ENCODE assay signal across 1 cellular context in genomic region chr2:70141754-70142589, GRCh38.
TF ChIP-seq lines count a peak whose summit lies in the region.

No MANE protein-coding gene starts in this region.

TF ChIP-seq in HepG2, 621 proteins besides CTCF, POLR2A, EP300 and RAD21 (continued from another document and continues in another):
- TF ChIP-seq, protein P1, sequence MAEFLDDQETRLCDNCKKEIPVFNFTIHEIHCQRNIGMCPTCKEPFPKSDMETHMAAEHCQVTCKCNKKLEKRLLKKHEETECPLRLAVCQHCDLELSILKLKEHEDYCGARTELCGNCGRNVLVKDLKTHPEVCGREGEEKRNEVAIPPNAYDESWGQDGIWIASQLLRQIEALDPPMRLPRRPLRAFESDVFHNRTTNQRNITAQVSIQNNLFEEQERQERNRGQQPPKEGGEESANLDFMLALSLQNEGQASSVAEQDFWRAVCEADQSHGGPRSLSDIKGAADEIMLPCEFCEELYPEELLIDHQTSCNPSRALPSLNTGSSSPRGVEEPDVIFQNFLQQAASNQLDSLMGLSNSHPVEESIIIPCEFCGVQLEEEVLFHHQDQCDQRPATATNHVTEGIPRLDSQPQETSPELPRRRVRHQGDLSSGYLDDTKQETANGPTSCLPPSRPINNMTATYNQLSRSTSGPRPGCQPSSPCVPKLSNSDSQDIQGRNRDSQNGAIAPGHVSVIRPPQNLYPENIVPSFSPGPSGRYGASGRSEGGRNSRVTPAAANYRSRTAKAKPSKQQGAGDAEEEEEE (CRISPR knock-in tag; IDR thresholded peaks at IDR 0.05; ENCODE audit: borderline replicate concordance) = no peak
- peak; percentile 61 for TF ChIP-seq ASH2L (IDR thresholded peaks at IDR 0.05; ENCODE audit: insufficient read length, low read depth, low read length)
- TF ChIP-seq ZNF333 (CRISPR knock-in tag; IDR thresholded peaks at IDR 0.05; ENCODE audit: borderline replicate concordance) = no peak; the same call in 1 of the 2 replicates
- TF ChIP-seq MTA1 (CRISPR knock-in tag; IDR thresholded peaks at IDR 0.05; ENCODE audit: borderline replicate concordance) = peak; percentile 63; the same call in 1 of the 2 replicates
- peak; percentile 8 for TF ChIP-seq ZNF780A (CRISPR knock-in tag; IDR thresholded peaks at IDR 0.05)
- TF ChIP-seq ZNF776 (CRISPR knock-in tag; IDR thresholded peaks at IDR 0.05) = peak; percentile 93; the same call in 1 of the 2 replicates
- no peak for TF ChIP-seq ATF7 (IDR thresholded peaks at IDR 0.05)
- TF ChIP-seq ATF7 (CRISPR knock-in tag; IDR thresholded peaks at IDR 0.05) = no peak
- no peak for TF ChIP-seq ZNF878 (CRISPR knock-in tag; IDR thresholded peaks at IDR 0.05)
- TF ChIP-seq ZBTB3 (CRISPR knock-in tag; IDR thresholded peaks at IDR 0.05; ENCODE audit: borderline replicate concordance, low read depth) = peak; percentile 95; the same call in 1 of the 2 replicates
- TF ChIP-seq ZNF501 (CRISPR knock-in tag; IDR thresholded peaks at IDR 0.05) = peak; percentile 48; the same call in 1 of the 2 replicates
- TF ChIP-seq ZC3H4 (CRISPR knock-in tag; IDR thresholded peaks at IDR 0.05; ENCODE audit: borderline replicate concordance) = peak; percentile 91; the same call in 1 of the 2 replicates
- no peak; the same call in 1 of the 2 replicates for TF ChIP-seq FOXC1 (CRISPR knock-in tag; IDR thresholded peaks at IDR 0.05; ENCODE audit: borderline replicate concordance)
- no peak for TF ChIP-seq XRCC5 (optimal IDR thresholded peaks at IDR 0.05; ENCODE audit: low read length)
- TF ChIP-seq HNF4A (CRISPR knock-in tag; IDR thresholded peaks at IDR 0.05) = no peak; the same call in 1 of the 2 replicates
- TF ChIP-seq, protein P2, sequence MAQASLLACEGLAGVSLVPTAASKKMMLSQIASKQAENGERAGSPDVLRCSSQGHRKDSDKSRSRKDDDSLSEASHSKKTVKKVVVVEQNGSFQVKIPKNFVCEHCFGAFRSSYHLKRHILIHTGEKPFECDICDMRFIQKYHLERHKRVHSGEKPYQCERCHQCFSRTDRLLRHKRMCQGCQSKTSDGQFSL (CRISPR knock-in tag; IDR thresholded peaks at IDR 0.05) = peak; percentile 82
- no peak for TF ChIP-seq ZNF724P (CRISPR knock-in tag; IDR thresholded peaks at IDR 0.05; ENCODE audit: borderline replicate concordance)
- peak; percentile 82; the same call in 1 of the 2 replicates for TF ChIP-seq ZNF570 (CRISPR knock-in tag; IDR thresholded peaks at IDR 0.05; ENCODE audit: borderline replicate concordance)
- TF ChIP-seq, protein P3, sequence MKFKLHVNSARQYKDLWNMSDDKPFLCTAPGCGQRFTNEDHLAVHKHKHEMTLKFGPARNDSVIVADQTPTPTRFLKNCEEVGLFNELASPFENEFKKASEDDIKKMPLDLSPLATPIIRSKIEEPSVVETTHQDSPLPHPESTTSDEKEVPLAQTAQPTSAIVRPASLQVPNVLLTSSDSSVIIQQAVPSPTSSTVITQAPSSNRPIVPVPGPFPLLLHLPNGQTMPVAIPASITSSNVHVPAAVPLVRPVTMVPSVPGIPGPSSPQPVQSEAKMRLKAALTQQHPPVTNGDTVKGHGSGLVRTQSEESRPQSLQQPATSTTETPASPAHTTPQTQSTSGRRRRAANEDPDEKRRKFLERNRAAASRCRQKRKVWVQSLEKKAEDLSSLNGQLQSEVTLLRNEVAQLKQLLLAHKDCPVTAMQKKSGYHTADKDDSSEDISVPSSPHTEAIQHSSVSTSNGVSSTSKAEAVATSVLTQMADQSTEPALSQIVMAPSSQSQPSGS (CRISPR knock-in tag; IDR thresholded peaks at IDR 0.05) = no peak; the same call in 1 of the 2 replicates
- no peak for TF ChIP-seq GMEB2 (CRISPR knock-in tag; IDR thresholded peaks at IDR 0.05; ENCODE audit: low read depth)
- TF ChIP-seq ELF3 (CRISPR knock-in tag; IDR thresholded peaks at IDR 0.05) = no peak
- TF ChIP-seq ZFP36 (IDR thresholded peaks at IDR 0.05; ENCODE audit: borderline replicate concordance, low read depth, low read length, partially characterized antibody) = no peak
- no peak for TF ChIP-seq FOXM1 (CRISPR knock-in tag; IDR thresholded peaks at IDR 0.05)
- TF ChIP-seq YY1 (IDR thresholded peaks at IDR 0.05; ENCODE audit: insufficient read depth, insufficient replicate concordance, low read depth, low read length) = no peak
- TF ChIP-seq HOXA3 (CRISPR knock-in tag; IDR thresholded peaks at IDR 0.05) = no peak
- TF ChIP-seq, protein P4, sequence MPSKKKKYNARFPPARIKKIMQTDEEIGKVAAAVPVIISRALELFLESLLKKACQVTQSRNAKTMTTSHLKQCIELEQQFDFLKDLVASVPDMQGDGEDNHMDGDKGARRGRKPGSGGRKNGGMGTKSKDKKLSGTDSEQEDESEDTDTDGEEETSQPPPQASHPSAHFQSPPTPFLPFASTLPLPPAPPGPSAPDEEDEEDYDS (CRISPR knock-in tag; IDR thresholded peaks at IDR 0.05) = no peak
- TF ChIP-seq, protein P5, sequence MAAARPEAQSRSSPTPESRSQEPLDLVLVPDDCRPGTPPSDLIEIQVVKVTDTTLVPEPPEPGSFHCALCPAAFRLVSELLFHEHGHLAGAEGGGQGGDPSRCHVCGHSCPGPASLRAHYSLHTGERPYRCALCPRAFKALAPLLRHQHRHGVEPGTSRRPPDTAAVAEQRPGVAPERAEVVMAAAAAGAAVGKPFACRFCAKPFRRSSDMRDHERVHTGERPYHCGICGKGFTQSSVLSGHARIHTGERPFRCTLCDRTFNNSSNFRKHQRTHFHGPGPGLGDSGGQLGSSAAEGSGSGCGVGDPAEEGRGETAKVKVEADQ (CRISPR knock-in tag; IDR thresholded peaks at IDR 0.05; ENCODE audit: borderline replicate concordance) = peak; percentile 57; the same call in 1 of the 2 replicates
- peak; percentile 92 for TF ChIP-seq ZSCAN25 (CRISPR knock-in tag; IDR thresholded peaks at IDR 0.05)
- no peak; the same call in 1 of the 2 replicates for TF ChIP-seq NAIF1 (CRISPR knock-in tag; IDR thresholded peaks at IDR 0.05; ENCODE audit: borderline replicate concordance)
- no peak for TF ChIP-seq ZSCAN22 (CRISPR knock-in tag; IDR thresholded peaks at IDR 0.05)
- TF ChIP-seq ZNF772 (CRISPR knock-in tag; IDR thresholded peaks at IDR 0.05) = peak; percentile 76
- peak; percentile 78; the same call in 1 of the 2 replicates for TF ChIP-seq ZNF33B (CRISPR knock-in tag; IDR thresholded peaks at IDR 0.05)
- TF ChIP-seq TFDP2 (CRISPR knock-in tag; IDR thresholded peaks at IDR 0.05) = 0 out of 2 replicates have a peak, but pooled peaks have one; percentile 58
- TF ChIP-seq ZNF484 (CRISPR knock-in tag; IDR thresholded peaks at IDR 0.05; ENCODE audit: borderline replicate concordance, low read depth) = no peak
- no peak for TF ChIP-seq NFE2L2 (IDR thresholded peaks at IDR 0.05; ENCODE audit: low read length)
- TF ChIP-seq CEBPB (IDR thresholded peaks at IDR 0.05; ENCODE audit: borderline replicate concordance, low read depth, low read length) = no peak
- no peak; the same call in 1 of the 2 replicates for TF ChIP-seq ZNF569 (CRISPR knock-in tag; IDR thresholded peaks at IDR 0.05; ENCODE audit: borderline replicate concordance)
- TF ChIP-seq SETDB1 (CRISPR knock-in tag; IDR thresholded peaks at IDR 0.05; ENCODE audit: borderline replicate concordance) = no peak
- 0 out of 2 replicates have a peak, but pooled peaks have one; percentile 47 for TF ChIP-seq NFIC (IDR thresholded peaks at IDR 0.05; ENCODE audit: low read length)
- TF ChIP-seq, protein P6, sequence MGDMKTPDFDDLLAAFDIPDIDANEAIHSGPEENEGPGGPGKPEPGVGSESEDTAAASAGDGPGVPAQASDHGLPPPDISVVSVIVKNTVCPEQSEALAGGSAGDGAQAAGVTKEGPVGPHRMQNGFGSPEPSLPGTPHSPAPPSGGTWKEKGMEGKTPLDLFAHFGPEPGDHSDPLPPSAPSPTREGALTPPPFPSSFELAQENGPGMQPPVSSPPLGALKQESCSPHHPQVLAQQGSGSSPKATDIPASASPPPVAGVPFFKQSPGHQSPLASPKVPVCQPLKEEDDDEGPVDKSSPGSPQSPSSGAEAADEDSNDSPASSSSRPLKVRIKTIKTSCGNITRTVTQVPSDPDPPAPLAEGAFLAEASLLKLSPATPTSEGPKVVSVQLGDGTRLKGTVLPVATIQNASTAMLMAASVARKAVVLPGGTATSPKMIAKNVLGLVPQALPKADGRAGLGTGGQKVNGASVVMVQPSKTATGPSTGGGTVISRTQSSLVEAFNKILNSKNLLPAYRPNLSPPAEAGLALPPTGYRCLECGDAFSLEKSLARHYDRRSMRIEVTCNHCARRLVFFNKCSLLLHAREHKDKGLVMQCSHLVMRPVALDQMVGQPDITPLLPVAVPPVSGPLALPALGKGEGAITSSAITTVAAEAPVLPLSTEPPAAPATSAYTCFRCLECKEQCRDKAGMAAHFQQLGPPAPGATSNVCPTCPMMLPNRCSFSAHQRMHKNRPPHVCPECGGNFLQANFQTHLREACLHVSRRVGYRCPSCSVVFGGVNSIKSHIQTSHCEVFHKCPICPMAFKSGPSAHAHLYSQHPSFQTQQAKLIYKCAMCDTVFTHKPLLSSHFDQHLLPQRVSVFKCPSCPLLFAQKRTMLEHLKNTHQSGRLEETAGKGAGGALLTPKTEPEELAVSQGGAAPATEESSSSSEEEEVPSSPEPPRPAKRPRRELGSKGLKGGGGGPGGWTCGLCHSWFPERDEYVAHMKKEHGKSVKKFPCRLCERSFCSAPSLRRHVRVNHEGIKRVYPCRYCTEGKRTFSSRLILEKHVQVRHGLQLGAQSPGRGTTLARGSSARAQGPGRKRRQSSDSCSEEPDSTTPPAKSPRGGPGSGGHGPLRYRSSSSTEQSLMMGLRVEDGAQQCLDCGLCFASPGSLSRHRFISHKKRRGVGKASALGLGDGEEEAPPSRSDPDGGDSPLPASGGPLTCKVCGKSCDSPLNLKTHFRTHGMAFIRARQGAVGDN (CRISPR knock-in tag; IDR thresholded peaks at IDR 0.05) = peak; percentile 99
- TF ChIP-seq, protein P7, sequence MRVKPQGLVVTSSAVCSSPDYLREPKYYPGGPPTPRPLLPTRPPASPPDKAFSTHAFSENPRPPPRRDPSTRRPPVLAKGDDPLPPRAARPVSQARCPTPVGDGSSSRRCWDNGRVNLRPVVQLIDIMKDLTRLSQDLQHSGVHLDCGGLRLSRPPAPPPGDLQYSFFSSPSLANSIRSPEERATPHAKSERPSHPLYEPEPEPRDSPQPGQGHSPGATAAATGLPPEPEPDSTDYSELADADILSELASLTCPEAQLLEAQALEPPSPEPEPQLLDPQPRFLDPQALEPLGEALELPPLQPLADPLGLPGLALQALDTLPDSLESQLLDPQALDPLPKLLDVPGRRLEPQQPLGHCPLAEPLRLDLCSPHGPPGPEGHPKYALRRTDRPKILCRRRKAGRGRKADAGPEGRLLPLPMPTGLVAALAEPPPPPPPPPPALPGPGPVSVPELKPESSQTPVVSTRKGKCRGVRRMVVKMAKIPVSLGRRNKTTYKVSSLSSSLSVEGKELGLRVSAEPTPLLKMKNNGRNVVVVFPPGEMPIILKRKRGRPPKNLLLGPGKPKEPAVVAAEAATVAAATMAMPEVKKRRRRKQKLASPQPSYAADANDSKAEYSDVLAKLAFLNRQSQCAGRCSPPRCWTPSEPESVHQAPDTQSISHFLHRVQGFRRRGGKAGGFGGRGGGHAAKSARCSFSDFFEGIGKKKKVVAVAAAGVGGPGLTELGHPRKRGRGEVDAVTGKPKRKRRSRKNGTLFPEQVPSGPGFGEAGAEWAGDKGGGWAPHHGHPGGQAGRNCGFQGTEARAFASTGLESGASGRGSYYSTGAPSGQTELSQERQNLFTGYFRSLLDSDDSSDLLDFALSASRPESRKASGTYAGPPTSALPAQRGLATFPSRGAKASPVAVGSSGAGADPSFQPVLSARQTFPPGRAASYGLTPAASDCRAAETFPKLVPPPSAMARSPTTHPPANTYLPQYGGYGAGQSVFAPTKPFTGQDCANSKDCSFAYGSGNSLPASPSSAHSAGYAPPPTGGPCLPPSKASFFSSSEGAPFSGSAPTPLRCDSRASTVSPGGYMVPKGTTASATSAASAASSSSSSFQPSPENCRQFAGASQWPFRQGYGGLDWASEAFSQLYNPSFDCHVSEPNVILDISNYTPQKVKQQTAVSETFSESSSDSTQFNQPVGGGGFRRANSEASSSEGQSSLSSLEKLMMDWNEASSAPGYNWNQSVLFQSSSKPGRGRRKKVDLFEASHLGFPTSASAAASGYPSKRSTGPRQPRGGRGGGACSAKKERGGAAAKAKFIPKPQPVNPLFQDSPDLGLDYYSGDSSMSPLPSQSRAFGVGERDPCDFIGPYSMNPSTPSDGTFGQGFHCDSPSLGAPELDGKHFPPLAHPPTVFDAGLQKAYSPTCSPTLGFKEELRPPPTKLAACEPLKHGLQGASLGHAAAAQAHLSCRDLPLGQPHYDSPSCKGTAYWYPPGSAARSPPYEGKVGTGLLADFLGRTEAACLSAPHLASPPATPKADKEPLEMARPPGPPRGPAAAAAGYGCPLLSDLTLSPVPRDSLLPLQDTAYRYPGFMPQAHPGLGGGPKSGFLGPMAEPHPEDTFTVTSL (CRISPR knock-in tag; IDR thresholded peaks at IDR 0.05; ENCODE audit: borderline replicate concordance) = no peak
- no peak for TF ChIP-seq SOX6 (IDR thresholded peaks at IDR 0.05)
- TF ChIP-seq SOX6 (CRISPR knock-in tag; IDR thresholded peaks at IDR 0.05) = no peak
- TF ChIP-seq ZNF660 (CRISPR knock-in tag; IDR thresholded peaks at IDR 0.05; ENCODE audit: borderline replicate concordance, low read depth) = no peak
- TF ChIP-seq FOXK2 (IDR thresholded peaks at IDR 0.05) = no peak
- TF ChIP-seq RCOR2 (CRISPR knock-in tag; IDR thresholded peaks at IDR 0.05) = no peak
- TF ChIP-seq ZNF607 (CRISPR knock-in tag; IDR thresholded peaks at IDR 0.05; ENCODE audit: borderline replicate concordance) = peak; percentile 53; the same call in 1 of the 2 replicates
- no peak for TF ChIP-seq KMT2A (CRISPR knock-in tag; IDR thresholded peaks at IDR 0.05)
- no peak for TF ChIP-seq TBX3 (IDR thresholded peaks at IDR 0.05; ENCODE audit: borderline replicate concordance)
- no peak for TF ChIP-seq ZNF720 (CRISPR knock-in tag; IDR thresholded peaks at IDR 0.05)
